Comparison of ENCODE assay signal across 8 cellular contexts in genomic region chr6:106325336-106326178, GRCh38. TPM values are rescaled to one million over a fixed set of nuclear protein-coding genes. Genes with fewer than 3 reads are reported as not detected.
DNase-seq lines count a peak whose midpoint lies in the region; ATAC-seq, FAIRE-seq and TF ChIP-seq lines count a peak whose summit lies in the region.

ATG5 (minus strand) TSS chr6:106325760; CDS start chr6:106316208, 9,552 bp downstream.

- no peaks in the 10 kb centered on the region; the same call in 1 of the 2 replicates for H3K23me2 ChIP-seq in H1 (ENCODE audit: low read depth, low read length)

- peak within 1 kb of the TSS; percentile 77 for H4K5ac ChIP-seq in H1 (ENCODE audit: insufficient read length, low read depth, low read length)

- no peak within 1 kb of the TSS for H3K4ac ChIP-seq in H1 (replicated peaks; ENCODE audit: insufficient read length, low read depth, low read length)

- 5% methylated on average over 49 of the region's 56 CpGs; no CpG with 5 or more reads in 1 of the 2 experiments for WGBS in H1 (ENCODE audit: extremely low coverage in 1 of 2, insufficient coverage in 1 of 2, insufficient read length in 1 of 2, insufficient replicate concordance in 2 of 2, low coverage in 1 of 2, low lambda C conversion rate in 2 of 2, missing lambda C conversion rate in 1 of 2), 2 experiments

- no peak within 1 kb of the TSS for H2AK5ac ChIP-seq in H1 (ENCODE audit: low read depth, low read length)

- H2BK15ac ChIP-seq in H1 (ENCODE audit: low read length), result 0 out of 2 replicates have a peak within 1 kb of the TSS, but pooled peaks have one; percentile 36

- H3K4me2 ChIP-seq in H1 (ENCODE audit: insufficient read depth in 1 of 2, low read depth in 2 of 2, low read length in 2 of 2), result peak within 1 kb of the TSS; percentile 58 to 72

- H2BK5ac ChIP-seq in H1 (ENCODE audit: low read depth, low read length), result peak within 1 kb of the TSS; percentile 91

- H2BK20ac ChIP-seq in H1 (ENCODE audit: low read length), result no peak within 1 kb of the TSS

- no peak within 1 kb of the TSS for H3K23ac ChIP-seq in H1 (ENCODE audit: insufficient read length)

- peak within 1 kb of the TSS; percentile 96 for H4K8ac ChIP-seq in H1 (ENCODE audit: extremely low read depth, insufficient read depth, low read length)

- peak within 1 kb of the TSS; percentile 76 for H2AFZ ChIP-seq in H1 (ENCODE audit: low read length)

- H3K4me3 ChIP-seq in NT2/D1 (ENCODE audit: insufficient read length, low read depth) (peak within 1 kb of the TSS; percentile 86), H1 (ENCODE audit: extremely low read depth in 1 of 4, insufficient read depth in 2 of 4, low read depth in 3 of 4, low read length in 4 of 4) (peak within 1 kb of the TSS; percentile 73 to 94 (median 90))

- TF ChIP-seq RAD21 in H1 (IDR thresholded peaks at IDR 0.05 in 1 of 2, conservative IDR thresholded peaks at IDR 0.05 in 1 of 2; ENCODE audit: low read depth in 2 of 2, low read length in 2 of 2), result no peak

- H3K36me3 ChIP-seq in NT2/D1 (ENCODE audit: insufficient read depth, insufficient read length, low read length) (peaks cover 13% of the 10 kb centered on the region), H1 (ENCODE audit: control insufficient read depth in 2 of 4, insufficient read depth in 4 of 4, low read length in 3 of 4) (no peaks in the 10 kb centered on the region)

- no peaks in the 10 kb centered on the region for H3K9me3 Mint-ChIP-seq in activated CD8-positive, alpha-beta memory T cell treated with anti-CD3 and anti-CD28 coated beads, Interleukin-2, amount 10 ng/mL, durations not matched to agents 7 days and 5 days (ENCODE audit: low read depth)
- no peaks in the 10 kb centered on the region for H3K9me3 Mint-ChIP-seq in memory B cell

- H2BK12ac ChIP-seq in H1 (ENCODE audit: low read depth, low read length), result no peak within 1 kb of the TSS

- peak within 1 kb of the TSS; percentile 83 for H3K9ac ChIP-seq in NT2/D1 (ENCODE audit: insufficient read length, low read depth)
- peak within 1 kb of the TSS; percentile 57 to 82 (median 78) for H3K9ac ChIP-seq in H1 (replicated peaks in 1 of 4; ENCODE audit: extremely low read depth in 1 of 4, low read depth in 3 of 4, low read length in 3 of 4)

- H3K27me3 Mint-ChIP-seq in activated CD8-positive, alpha-beta memory T cell treated with anti-CD3 and anti-CD28 coated beads, Interleukin-2, amount 10 ng/mL, durations not matched to agents 7 days and 5 days, result peaks cover 19% of the 10 kb centered on the region
- H3K27me3 Mint-ChIP-seq in memory B cell, result peaks cover 11% of the 10 kb centered on the region

- no peak within 1 kb of the TSS for H2BK120ac ChIP-seq in H1 (replicated peaks; ENCODE audit: low read depth, low read length)

- H3K4me1 Mint-ChIP-seq in activated CD8-positive, alpha-beta memory T cell treated with anti-CD3 and anti-CD28 coated beads, Interleukin-2, amount 10 ng/mL, durations not matched to agents 7 days and 5 days, result peaks cover 38% of the 10 kb centered on the region
- H3K4me1 Mint-ChIP-seq in memory B cell, result peaks cover 25% of the 10 kb centered on the region

- TF ChIP-seq POLR2A in H1 (IDR thresholded peaks at IDR 0.05; ENCODE audit: control extremely low read depth in 1 of 2, low read depth in 2 of 2, low read length in 2 of 2), result peak; percentile 93 to 95

- peak; percentile 92 for ATAC-seq in GM21381 (IDR thresholded peaks at IDR 0.05; ENCODE audit: unreplicated experiment)
- ATAC-seq in activated CD8-positive, alpha-beta memory T cell treated with anti-CD3 and anti-CD28 coated beads, Interleukin-2, amount 10 ng/mL, durations not matched to agents 7 days and 5 days, result peak; percentile 94
- peak; percentile 92 for ATAC-seq in memory B cell (ENCODE audit: low read depth)

- CTCF ChIA-PET in activated CD8-positive, alpha-beta memory T cell treated with anti-CD3 and anti-CD28 coated beads, Interleukin-2, amount 10 ng/mL, durations not matched to agents 7 days and 5 days (lab: Charles Lee), result interaction anchor here (0.7 to 2.0 kb wide), 9 partner anchors 9 to 788 kb away, joined by 3 to 7 read pairs (median 4); no protein-coding TSS in a partner anchor
- CTCF ChIA-PET in H1 (lab: Charles Lee; ENCODE audit: partially characterized antibody), result interaction anchor here (0.7 to 1.4 kb wide), 2 partner anchors 9 to 14 kb away, joined by 3 to 4 read pairs; no protein-coding TSS in a partner anchor

- H3K27ac ChIP-seq in H1 (ENCODE audit: low read depth, low read length), result peak within 1 kb of the TSS; percentile 92

- H3K79me2 ChIP-seq in H1 (ENCODE audit: control insufficient read depth in 1 of 2, insufficient read depth in 2 of 2, low read length in 2 of 2), result peaks cover 16 to 44% of the 10 kb centered on the region in 2 experiments

- peaks cover 2 to 4% of the 10 kb centered on the region in 2 experiments for H4K20me1 ChIP-seq in H1 (replicated peaks in 1 of 2; ENCODE audit: control insufficient read depth in 1 of 2, insufficient read depth in 2 of 2, low read length in 2 of 2)

- TF ChIP-seq CTCF in H1 (IDR thresholded peaks at IDR 0.05; ENCODE audit: control extremely low read depth in 1 of 3, insufficient read depth in 1 of 3, low read depth in 1 of 3, low read length in 3 of 3), result no peak

- no peaks in the 10 kb centered on the region for H3K4me1 ChIP-seq in NT2/D1 (ENCODE audit: insufficient read depth, insufficient read length)
- peaks cover 0 to 6% (median 0%) of the 10 kb centered on the region in 4 experiments; a peak in 2 of 7 replicates for H3K4me1 ChIP-seq in H1 (replicated peaks in 1 of 4; ENCODE audit: control insufficient read depth in 3 of 4, insufficient read depth in 4 of 4, low read length in 3 of 4)

- no peaks in the 10 kb centered on the region for H3K27me3 ChIP-seq in NT2/D1 (ENCODE audit: insufficient read depth, insufficient read length)
- H3K27me3 ChIP-seq in H1 (replicated peaks in 1 of 4; ENCODE audit: control insufficient read depth in 3 of 4, extremely low read depth in 1 of 4, insufficient read depth in 3 of 4, low read length in 3 of 4), result no peaks in the 10 kb centered on the region; a peak in 2 of 7 replicates

- H3K56ac ChIP-seq in H1 (replicated peaks; ENCODE audit: insufficient read length, low read depth, low read length), result peak within 1 kb of the TSS; percentile 70

- POLR2A ChIA-PET in H1 (lab: Charles Lee; ENCODE audit: partially characterized antibody), result interaction anchor here (0.7 to 1.7 kb wide), 13 partner anchors 10 to 790 kb away, joined by 3 to 7 read pairs (median 4); partner anchors contain the start of genes BEND3 and CRYBG1

- H3K36me3 Mint-ChIP-seq in activated CD8-positive, alpha-beta memory T cell treated with anti-CD3 and anti-CD28 coated beads, Interleukin-2, amount 10 ng/mL, durations not matched to agents 7 days and 5 days, result peaks cover 26% of the 10 kb centered on the region
- peaks cover 2% of the 10 kb centered on the region for H3K36me3 Mint-ChIP-seq in memory B cell

- H3K9me3 ChIP-seq in NT2/D1 (ENCODE audit: insufficient read depth, low read length), result no peaks in the 10 kb centered on the region
- no peaks in the 10 kb centered on the region for H3K9me3 ChIP-seq in H1 (ENCODE audit: insufficient read depth in 2 of 2, low read depth in 1 of 2, low read length in 1 of 2)

- peak in 1 of 2 experiments; percentile 69; a peak in 1 of 3 replicates for TF ChIP-seq EP300 in H1 (IDR thresholded peaks at IDR 0.05; ENCODE audit: borderline replicate concordance in 1 of 2, low read depth in 2 of 2, low read length in 2 of 2)

- H3K27ac Mint-ChIP-seq in activated CD8-positive, alpha-beta memory T cell treated with anti-CD3 and anti-CD28 coated beads, Interleukin-2, amount 10 ng/mL, durations not matched to agents 7 days and 5 days, result peak within 1 kb of the TSS; percentile 98
- peak within 1 kb of the TSS; percentile 99 for H3K27ac Mint-ChIP-seq in memory B cell

- no peak within 1 kb of the TSS for H3K14ac ChIP-seq in H1 (ENCODE audit: insufficient read length)

- peak within 1 kb of the TSS; percentile 44 for H4K91ac ChIP-seq in H1 (replicated peaks; ENCODE audit: insufficient read length, low read length)

- DNase-seq in COR-L47 (lab: John Stamatoyannopoulos, UW), result peak; percentile 90
- DNase-seq in HUDEP-2 (lab: John Stamatoyannopoulos, UW; ENCODE audit: unreplicated experiment in 76 of 76), result peak; percentile 96 to 100 (median 99)
- DNase-seq in NT2/D1 (ENCODE audit: low read depth, low spot score), result peak; percentile 93
- DNase-seq in activated CD8-positive, alpha-beta memory T cell treated with anti-CD3 and anti-CD28 coated beads, Interleukin-2, amount 10 ng/mL, durations not matched to agents 7 days and 5 days, result peak; percentile 100
- DNase-seq in H1 (ENCODE audit: low read depth in 1 of 2, low spot score in 2 of 2), result peak; percentile 99 to 100
- DNase-seq in memory B cell (ENCODE audit: low spot score in 2 of 2), result peak; percentile 99
- DNase-seq in stimulated activated CD8-positive, alpha-beta memory T cell treated with anti-CD3 and anti-CD28 coated beads, Interleukin-12 subunit alpha, Interleukin-12 subunit beta, amount 100 ng/mL, for 24 hours (ENCODE audit: extremely low read depth), result peak; percentile 99

- peak within 1 kb of the TSS; percentile 61 for H3K18ac ChIP-seq in H1 (ENCODE audit: extremely low read depth, low read length)

- H3K4me3 Mint-ChIP-seq in activated CD8-positive, alpha-beta memory T cell treated with anti-CD3 and anti-CD28 coated beads, Interleukin-2, amount 10 ng/mL, durations not matched to agents 7 days and 5 days, result peak within 1 kb of the TSS; percentile 100
- peak within 1 kb of the TSS; percentile 100 for H3K4me3 Mint-ChIP-seq in memory B cell

- peaks cover 7% of the 10 kb centered on the region for H3K79me1 ChIP-seq in H1 (ENCODE audit: low read depth, low read length)

- peak; percentile 93 for FAIRE-seq in H1 (lab: Jason Lieb, UNC)

TF ChIP-seq in H1, 55 proteins besides CTCF, POLR2A, EP300 and RAD21 (continues in another document):
- TF ChIP-seq TBP (IDR thresholded peaks at IDR 0.05; ENCODE audit: low read depth, low read length) (peak; percentile 88), BCL11A (IDR thresholded peaks at IDR 0.05; ENCODE audit: low read depth in 2 of 2, low read length in 2 of 2) (no peak), SIX5 (IDR thresholded peaks at IDR 0.05; ENCODE audit: low read depth, low read length) (peak; percentile 4; the same call in 1 of the 2 replicates), YY1 (IDR thresholded peaks at IDR 0.05; ENCODE audit: low read depth, low read length) (peak; percentile 75), SP4 (IDR thresholded peaks at IDR 0.05; ENCODE audit: low read length) (peak; percentile 82; the same call in 1 of the 2 replicates)

RNA-seq across cellular contexts. Expression of gene ATG5, which starts in this region (rescaled TPM):
- total RNA-seq in activated CD8-positive, alpha-beta memory T cell treated with anti-CD3 and anti-CD28 coated beads, Interleukin-2, amount 10 ng/mL, durations not matched to agents 7 days and 5 days, result 10 to 100 TPM; 42.6 to 43.0 TPM
- total RNA-seq in H1 (2021; fragmentation: NEBNext Ultra II Directional; extraction: Animal tissue kit (Norgen Biotek cat#: 25700)), result 39.0 and 39.8 TPM in 2 replicates
- polyA plus RNA-seq in H1 (2011; rRNA removed), result 10.2 and 18.2 TPM in 2 replicates
- polyA plus RNA-seq in H1 (2011; cell fraction: cytosol; rRNA removed), result 22.2 TPM
- 10.6 TPM for polyA plus RNA-seq in H1 (2011; cell fraction: nucleus; rRNA removed)
- polyA plus RNA-seq in H1 (2012, experiment 1 of 2), result 22.3 to 44.3 TPM (median 25.3 TPM) in 4 replicates
- polyA plus RNA-seq in H1 (2012, experiment 2 of 2), result 2.0 TPM
- polyA plus RNA-seq in H1 (2013, experiment 1 of 2), result 19.6 TPM
- 19.0 TPM for polyA plus RNA-seq in H1 (2013, experiment 2 of 2)
- 17.5 and 23.9 TPM in 2 replicates for polyA minus RNA-seq in H1 (2011; rRNA and poly(A)+ RNA removed)
- 17.6 TPM for polyA minus RNA-seq in H1 (2011; cell fraction: cytosol; rRNA and poly(A)+ RNA removed)
- polyA minus RNA-seq in H1 (2011; cell fraction: nucleus; rRNA and poly(A)+ RNA removed), result 39.7 TPM

Comparison
In these comparisons a context has a peak if more than half of its experiments do, and no peak if none do; other contexts are left out.
1. Peak in every context shown above with its lines: DNase-seq, ATAC-seq, H3K4me3 ChIP-seq and H3K27ac ChIP-seq.